Comparison of ENCODE assay signal across 9 cellular contexts in genomic region chr2:88170472-88170892, GRCh38. TPM values are rescaled to one million over a fixed set of nuclear protein-coding genes. Genes with fewer than 3 reads are reported as not detected.
A peak's percentile ranks its signal among the peaks of the same experiment; 100 is the strongest.
DNase-seq lines count a peak whose midpoint lies in the region; ATAC-seq, FAIRE-seq and TF ChIP-seq lines count a peak whose summit lies in the region.
"Had no signal": no experiment of that assay in that cellular context is flagged by ENCODE, and none has a peak within 500 bp of the region (broad histone marks: within the 10 kb centered on the region; RNA-seq: fewer than 3 reads in every experiment).

No MANE protein-coding gene starts in this region.

- H3K4me1 ChIP-seq in BE2C: no peaks in the 10 kb centered on the region
- peaks cover 5% of the 10 kb centered on the region; the same call in 1 of the 2 replicates for H3K4me1 ChIP-seq in HUES64 (ENCODE audit: insufficient read depth, low read length)

- H3K27ac ChIP-seq in HUES64 (ENCODE audit: low read depth, low read length) (peak overlapping the region; percentile 54), dorsolateral prefrontal cortex (peak overlapping the region in 50 of 59 donors; percentile 20 to 91 (median 68))

- 1% methylated on average over 37 of the region's 37 CpGs for WGBS in HUES64

- no peak for FAIRE-seq in urothelium cell line (lab: Jason Lieb, UNC)
- FAIRE-seq: colon had no signal

- H3K36me3 ChIP-seq in BE2C (no peaks in the 10 kb centered on the region), HUES64 (ENCODE audit: insufficient read depth, low read length) (0 out of 2 replicates have a peak, but pooled peaks cover 1% of the 10 kb centered on the region)

- H3K27me3 ChIP-seq in BE2C (no peaks in the 10 kb centered on the region), HUES64 (ENCODE audit: insufficient read depth, low read length) (no peaks in the 10 kb centered on the region), dorsolateral prefrontal cortex (peaks cover 0 to 7% (median 0%) of the 10 kb centered on the region in 45 donors)

- H3K4me3 ChIP-seq in BE2C (ENCODE audit: low read depth, low read length): peak overlapping the region; percentile 58
- peak overlapping the region; percentile 76 for H3K4me3 ChIP-seq in HUES64 (ENCODE audit: low read length)
- peak overlapping the region; percentile 43 to 84 (median 67) for H3K4me3 ChIP-seq in dorsolateral prefrontal cortex

- ATAC-seq in HG03097 (IDR thresholded peaks at IDR 0.05; ENCODE audit: low FRiP score, unreplicated experiment) (no peak), HG02623 (IDR thresholded peaks at IDR 0.05; ENCODE audit: unreplicated experiment) (no peak)

- no peak for TF ChIP-seq CTCF in BE2C (IDR thresholded peaks at IDR 0.05; ENCODE audit: low read depth, low read length)
- TF ChIP-seq CTCF in dorsolateral prefrontal cortex (IDR thresholded peaks at IDR 0.05 in 54 of 56, conservative IDR thresholded peaks at IDR 0.05 in 2 of 56; ENCODE audit: low read depth in 1 of 56, partially characterized antibody in 56 of 56): no peak

- DNase-seq in BE2C (no peak), dorsolateral prefrontal cortex (no peak), midbrain (lab: John Stamatoyannopoulos, UW) (peak; percentile 65), urothelium cell line (ENCODE audit: low spot score) (peak; percentile 59)
- no peak for DNase-seq in effector CD8-positive, alpha-beta T cell (lab: John Stamatoyannopoulos, UW)

- H3K9me3 ChIP-seq in BE2C (no peaks in the 10 kb centered on the region), HUES64 (ENCODE audit: insufficient read depth, low read depth, low read length) (peaks cover 8% of the 10 kb centered on the region; the same call in 1 of the 2 replicates)

- intact Hi-C loops in dorsolateral prefrontal cortex (cut with DNase I): no loop called here

- H3K9ac ChIP-seq in HUES64 (ENCODE audit: low read depth, low read length): peak overlapping the region; percentile 79

RNA-seq across cellular contexts. Expression of gene THNSL2, which starts 0.3 kb away (rescaled TPM):
- polyA plus RNA-seq in BE2C (2012; ENCODE audit: insufficient read depth, insufficient read length, low read depth): 3.1 TPM
- 7.2 TPM for polyA plus RNA-seq in HUES64 (2013, experiment 1 of 2)
- polyA plus RNA-seq in HUES64 (2013, experiment 2 of 2): 11.1 TPM
- 10 to 100 TPM in 83 of 120 experiments, 1 to 10 TPM in 37; 1.1 to 32.7 (median 13.4) TPM for total RNA-seq in dorsolateral prefrontal cortex

RNA-seq across cellular contexts. Expression of gene FABP1, which starts 42.6 kb away (rescaled TPM):
- polyA plus RNA-seq in BE2C (2012; ENCODE audit: insufficient read depth, insufficient read length, low read depth): not detected
- 0.60 TPM for polyA plus RNA-seq in HUES64 (2013, experiment 1 of 2)
- 1.6 TPM for polyA plus RNA-seq in HUES64 (2013, experiment 2 of 2)
- total RNA-seq in dorsolateral prefrontal cortex: 1 to 10 TPM in 25 of 120 experiments, under 1 TPM in 12, not detected in 83; 0.19 to 2.3 (median 1.2) TPM

Comparison
In these comparisons a context has a peak if more than half of its experiments do, and no peak if none do; other contexts are left out.
1. DNase-seq: peak in midbrain (single experiment) and urothelium cell line (single experiment); none in BE2C (single experiment), dorsolateral prefrontal cortex (0 of 10) and effector CD8-positive, alpha-beta T cell (single experiment).
2. Peak in every context shown above with its lines, with median percentiles within 50 percentile points of each other: H3K4me3 ChIP-seq.